ENCODE assay signal across 20 cellular contexts in the genomic region with DNA sequence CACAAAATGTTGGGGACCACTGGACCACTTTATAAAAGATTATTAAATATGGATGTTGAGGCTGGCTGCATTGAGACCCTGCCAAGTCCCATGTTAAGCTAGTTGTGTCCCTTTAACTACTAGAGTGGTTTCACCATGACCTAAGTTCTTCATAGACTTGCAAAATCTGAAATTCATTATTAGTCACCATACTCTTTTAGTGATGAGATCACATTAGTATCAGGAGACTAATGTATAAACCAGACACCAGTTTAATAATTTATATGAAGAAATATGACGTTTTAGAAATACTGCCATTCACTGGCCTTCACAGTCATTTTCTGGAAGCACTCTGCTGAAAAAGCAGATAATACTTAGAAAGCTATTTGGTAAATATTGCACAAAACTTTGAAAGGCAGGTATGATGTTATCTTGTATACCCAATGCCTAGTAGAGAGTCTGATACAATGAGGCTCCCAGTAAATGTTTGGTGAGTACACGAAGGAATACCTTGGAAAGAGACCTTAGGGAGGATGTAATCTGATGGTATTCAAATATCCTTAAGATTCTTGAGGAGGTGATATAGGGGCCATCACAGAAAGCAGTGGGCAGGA.
A peak's percentile ranks its signal among the peaks of the same experiment; 100 is the strongest.
DNase-seq lines count a peak whose midpoint lies in the region; ATAC-seq, FAIRE-seq and TF ChIP-seq lines count a peak whose summit lies in the region.
"Had no signal": no experiment of that assay in that cellular context is flagged by ENCODE, and none has a peak within 500 bp of the region (broad histone marks: within the 10 kb centered on the region; RNA-seq: fewer than 3 reads in every experiment).

No MANE protein-coding gene starts in this region.

- no peak; a peak in 1 of 5 replicates for TF ChIP-seq RAD21 in A549 (conservative IDR thresholded peaks at IDR 0.05 in 1 of 2, IDR thresholded peaks at IDR 0.05 in 1 of 2)

- H3K27me3 ChIP-seq in bronchial epithelial cell (ENCODE audit: control insufficient read depth, insufficient read depth, low read length): no peaks in the 10 kb centered on the region

- H3K4me3 ChIP-seq in A549: no peak overlapping the region
- H3K4me3 ChIP-seq in bronchial epithelial cell (ENCODE audit: low read depth, low read length): no peak overlapping the region

- TF ChIP-seq POLR2A in A549 (IDR thresholded peaks at IDR 0.05; ENCODE audit: low read length): no peak

- DNase-seq in A549 (ENCODE audit: low read depth in 1 of 2, low spot score in 1 of 2) (peak in 1 of 2 experiments; percentile 53), bronchial epithelial cell (ENCODE audit: low read depth) (peak; percentile 62), omental fat pad (ENCODE audit: low spot score) (no peak), epidermal melanocyte (ENCODE audit: insufficient read length, low spot score) (no peak)
- DNase-seq in activated CD4-positive, alpha-beta memory T cell treated with anti-CD3 and anti-CD28 coated beads, Interleukin-2, amount 10 ng/mL, durations not matched to agents 7 days and 5 days: no peak
- no peak for DNase-seq in activated CD4-positive, alpha-beta T cell treated with anti-CD3 and anti-CD28 coated beads, Interleukin-2, amount 50 U/mL, for 1 hour
- DNase-seq: C1 segment of cervical spinal cord, DMS79, HCEC 1CT, IMR-90, Kasumi-1, NCI-H187 treated with DMSO at 0.1 percent for 48 hours, NCI-H446 treated with DMSO at 0.1 percent for 48 hours, NCI-H748 treated with DMSO at 0.1 percent for 48 hours, Right ventricle myocardium superior, SK-N-SH had no signal

- H3K9me3 Mint-ChIP-seq in activated CD4-positive, alpha-beta memory T cell treated with anti-CD3 and anti-CD28 coated beads, Interleukin-2, amount 10 ng/mL, durations not matched to agents 7 days and 5 days: peaks cover 2% of the 10 kb centered on the region

- no peak overlapping the region; a peak in 2 of 6 replicates for H3K27ac ChIP-seq in A549
- H3K27ac ChIP-seq: 22Rv1 had no signal

- TF ChIP-seq CTCF in A549 (IDR thresholded peaks at IDR 0.05): no peak
- TF ChIP-seq CTCF in bronchial epithelial cell (IDR thresholded peaks at IDR 0.05; ENCODE audit: insufficient read depth, low read length, severe bottlenecking): no peak
- no peak for TF ChIP-seq CTCF in omental fat pad (IDR thresholded peaks at IDR 0.05)

- no peaks in the 10 kb centered on the region for H3K27me3 Mint-ChIP-seq in activated CD4-positive, alpha-beta memory T cell treated with anti-CD3 and anti-CD28 coated beads, Interleukin-2, amount 10 ng/mL, durations not matched to agents 7 days and 5 days

- H3K4me2 ChIP-seq in A549: 0 out of 3 replicates have a peak overlapping the region, but pooled peaks have one; percentile 19
- H3K4me2 ChIP-seq: SK-N-SH had no signal

- 0 out of 5 replicates have a peak, but pooled peaks of 1 of the 2 experiments have one; percentile 9 for TF ChIP-seq EP300 in A549 (IDR thresholded peaks at IDR 0.05)

- H3K36me3 Mint-ChIP-seq in activated CD4-positive, alpha-beta memory T cell treated with anti-CD3 and anti-CD28 coated beads, Interleukin-2, amount 10 ng/mL, durations not matched to agents 7 days and 5 days (ENCODE audit: low read depth): no peaks in the 10 kb centered on the region

- peak; percentile 73 to 76; a peak in 5 of 6 replicates for ATAC-seq in A549
- ATAC-seq in GM18909 (IDR thresholded peaks at IDR 0.05; ENCODE audit: poor library complexity, unreplicated experiment): peak; percentile 73
- peak; percentile 39 for ATAC-seq in HG03159 (IDR thresholded peaks at IDR 0.05; ENCODE audit: unreplicated experiment)
- no peak for ATAC-seq in omental fat pad (ENCODE audit: low FRiP score)

- H3K27ac Mint-ChIP-seq in activated CD4-positive, alpha-beta memory T cell treated with anti-CD3 and anti-CD28 coated beads, Interleukin-2, amount 10 ng/mL, durations not matched to agents 7 days and 5 days: no peak overlapping the region

- no peak for FAIRE-seq in A549 (lab: Jason Lieb, UNC)
- no peak for FAIRE-seq in bronchial epithelial cell (lab: Jason Lieb, UNC)
- FAIRE-seq: GM12891 had no signal

- no peaks in the 10 kb centered on the region for H3K4me1 Mint-ChIP-seq in activated CD4-positive, alpha-beta memory T cell treated with anti-CD3 and anti-CD28 coated beads, Interleukin-2, amount 10 ng/mL, durations not matched to agents 7 days and 5 days

- WGBS in A549 (ENCODE audit: missing lambda C conversion rate): 0% methylated on average over 2 of the region's 2 CpGs

- H3K4me3 Mint-ChIP-seq in activated CD4-positive, alpha-beta memory T cell treated with anti-CD3 and anti-CD28 coated beads, Interleukin-2, amount 10 ng/mL, durations not matched to agents 7 days and 5 days: no peak overlapping the region

- peaks cover 10% of the 10 kb centered on the region; the same call in 2 of the 3 replicates for H3K4me1 ChIP-seq in A549

- no peaks in the 10 kb centered on the region for H3K36me3 ChIP-seq in bronchial epithelial cell (ENCODE audit: control insufficient read depth, insufficient read depth, low read length)

- CTCF ChIA-PET in A549 (lab: Yijun Ruan, JAX): interaction anchor here (0.6 kb wide), 1 partner anchor 122 kb away, joined by 4 read pairs; no protein-coding TSS in a partner anchor
- CTCF ChIA-PET in activated CD4-positive, alpha-beta memory T cell treated with anti-CD3 and anti-CD28 coated beads, Interleukin-2, amount 10 ng/mL, durations not matched to agents 7 days and 5 days (lab: Charles Lee): no interaction called here

- POLR2A ChIA-PET in A549 (lab: Yijun Ruan, JAX): no interaction called here
- POLR2A ChIA-PET in activated CD4-positive, alpha-beta memory T cell treated with anti-CD3 and anti-CD28 coated beads, Interleukin-2, amount 10 ng/mL, durations not matched to agents 7 days and 5 days (lab: Charles Lee): no interaction called here

- no peaks in the 10 kb centered on the region for H3K9me3 ChIP-seq in A549
- H3K9me3 ChIP-seq: SK-N-SH had no signal

TF ChIP-seq in A549, 52 proteins besides CTCF, POLR2A, EP300 and RAD21:
- TF ChIP-seq SREBF2 (IDR thresholded peaks at IDR 0.05): no peak
- TF ChIP-seq CEBPB (IDR thresholded peaks at IDR 0.05): peak; percentile 22 to 47; a peak in 1 of 4 replicates
- TF ChIP-seq JUNB (IDR thresholded peaks at IDR 0.05): peak; percentile 45; the same call in 1 of the 2 replicates
- no peak for TF ChIP-seq FOSL2 (IDR thresholded peaks at IDR 0.05)
- TF ChIP-seq FOSL2 (CRISPR knock-in tag; IDR thresholded peaks at IDR 0.05): peak; percentile 38; the same call in 1 of the 2 replicates
- no peak for TF ChIP-seq HDAC2 (IDR thresholded peaks at IDR 0.05)
- peak; percentile 65; the same call in 1 of the 2 replicates for TF ChIP-seq GATA3 (IDR thresholded peaks at IDR 0.05; ENCODE audit: borderline replicate concordance)
- no peak for TF ChIP-seq KDM1A (IDR thresholded peaks at IDR 0.05; ENCODE audit: low read depth)
- TF ChIP-seq, protein P1, sequence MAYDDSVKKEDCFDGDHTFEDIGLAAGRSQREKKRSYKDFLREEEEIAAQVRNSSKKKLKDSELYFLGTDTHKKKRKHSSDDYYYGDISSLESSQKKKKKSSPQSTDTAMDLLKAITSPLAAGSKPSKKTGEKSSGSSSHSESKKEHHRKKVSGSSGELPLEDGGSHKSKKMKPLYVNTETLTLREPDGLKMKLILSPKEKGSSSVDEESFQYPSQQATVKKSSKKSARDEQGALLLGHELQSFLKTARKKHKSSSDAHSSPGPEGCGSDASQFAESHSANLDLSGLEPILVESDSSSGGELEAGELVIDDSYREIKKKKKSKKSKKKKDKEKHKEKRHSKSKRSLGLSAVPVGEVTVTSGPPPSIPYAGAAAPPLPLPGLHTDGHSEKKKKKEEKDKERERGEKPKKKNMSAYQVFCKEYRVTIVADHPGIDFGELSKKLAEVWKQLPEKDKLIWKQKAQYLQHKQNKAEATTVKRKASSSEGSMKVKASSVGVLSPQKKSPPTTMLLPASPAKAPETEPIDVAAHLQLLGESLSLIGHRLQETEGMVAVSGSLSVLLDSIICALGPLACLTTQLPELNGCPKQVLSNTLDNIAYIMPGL (CRISPR knock-in tag; IDR thresholded peaks at IDR 0.05; ENCODE audit: borderline replicate concordance): no peak
